ENCODE assay signal across 11 cellular contexts in genomic region chr12:120540445-120540844, GRCh38. TPM values are rescaled to one million over a fixed set of nuclear protein-coding genes. Genes with fewer than 3 reads are reported as not detected.
DNase-seq lines count a peak whose midpoint lies in the region; ATAC-seq and TF ChIP-seq lines count a peak whose summit lies in the region.
"Had no signal": no experiment of that assay in that cellular context is flagged by ENCODE, and none has a peak within 500 bp of the region (broad histone marks: within the 10 kb centered on the region; RNA-seq: fewer than 3 reads in every experiment).

No MANE protein-coding gene starts in this region.

- peak overlapping the region; percentile 90 to 96 for H3K27ac ChIP-seq in tibial artery

- H3K36me3 ChIP-seq in tibial artery: peaks cover 0 to 8% (median 0%) of the 10 kb centered on the region in 3 donors

- peaks cover 36% of the 10 kb centered on the region for H3K36me3 Mint-ChIP-seq in activated CD8-positive, alpha-beta memory T cell treated with anti-CD3 and anti-CD28 coated beads, Interleukin-2, amount 10 ng/mL, durations not matched to agents 7 days and 5 days
- peaks cover 40% of the 10 kb centered on the region for H3K36me3 Mint-ChIP-seq in activated naive CD8-positive, alpha-beta T cell treated with anti-CD3 and anti-CD28 coated beads, Interleukin-2, amount 50 U/mL, for 24 hours (ENCODE audit: low read depth)

- peaks cover 53% of the 10 kb centered on the region for H3K4me1 Mint-ChIP-seq in activated CD8-positive, alpha-beta memory T cell treated with anti-CD3 and anti-CD28 coated beads, Interleukin-2, amount 10 ng/mL, durations not matched to agents 7 days and 5 days
- H3K4me1 Mint-ChIP-seq in activated naive CD8-positive, alpha-beta T cell treated with anti-CD3 and anti-CD28 coated beads, Interleukin-2, amount 50 U/mL, for 24 hours: peaks cover 65% of the 10 kb centered on the region

- CTCF ChIA-PET in activated CD8-positive, alpha-beta memory T cell treated with anti-CD3 and anti-CD28 coated beads, Interleukin-2, amount 10 ng/mL, durations not matched to agents 7 days and 5 days (lab: Charles Lee): no interaction called here

- no peak overlapping the region for H3K4me3 ChIP-seq in tibial artery

- DNase-seq in activated CD8-positive, alpha-beta memory T cell treated with anti-CD3 and anti-CD28 coated beads, Interleukin-2, amount 10 ng/mL, durations not matched to agents 7 days and 5 days: no peak
- no peak for DNase-seq in activated CD8-positive, alpha-beta memory T cell treated with anti-CD3 and anti-CD28 coated beads, Interleukin-2, amount 50 U/mL, for 48 hours
- no peak for DNase-seq in activated naive CD8-positive, alpha-beta T cell treated with anti-CD3 and anti-CD28 coated beads, Interleukin-2, amount 50 U/mL, for 24 hours
- peak; percentile 86 for DNase-seq in iris pigment epithelial cell (ENCODE audit: low read depth)
- no peak for DNase-seq in tibial artery
- no peak for DNase-seq in stimulated activated CD8-positive, alpha-beta memory T cell treated with anti-CD3 and anti-CD28 coated beads, Interleukin-4, amount 100 ng/mL, for 48 hours
- DNase-seq: activated T-cell treated with anti-CD3 and anti-CD28 coated beads, Interleukin-2, amount 50 U/mL, for 48 hours; NCI-H1436 treated with DMSO at 0.1 percent for 48 hours; SK-N-SH had no signal

- no peak overlapping the region for H3K4me3 Mint-ChIP-seq in activated CD8-positive, alpha-beta memory T cell treated with anti-CD3 and anti-CD28 coated beads, Interleukin-2, amount 10 ng/mL, durations not matched to agents 7 days and 5 days
- H3K4me3 Mint-ChIP-seq in activated naive CD8-positive, alpha-beta T cell treated with anti-CD3 and anti-CD28 coated beads, Interleukin-2, amount 50 U/mL, for 24 hours: no peak overlapping the region

- no peaks in the 10 kb centered on the region for H3K9me3 ChIP-seq in tibial artery
- H3K9me3 ChIP-seq: SK-N-SH had no signal

- ATAC-seq in activated CD8-positive, alpha-beta memory T cell treated with anti-CD3 and anti-CD28 coated beads, Interleukin-2, amount 10 ng/mL, durations not matched to agents 7 days and 5 days: peak; percentile 25
- ATAC-seq in activated naive CD8-positive, alpha-beta T cell treated with anti-CD3 and anti-CD28 coated beads, Interleukin-2, amount 50 U/mL, for 24 hours: no peak
- ATAC-seq in GM18867 (IDR thresholded peaks at IDR 0.05; ENCODE audit: unreplicated experiment) (no peak), HG03460 (IDR thresholded peaks at IDR 0.05; ENCODE audit: unreplicated experiment) (no peak)

- peaks cover 9 to 95% (median 77%) of the 10 kb centered on the region in 4 donors for H3K4me1 ChIP-seq in tibial artery

- no peak for TF ChIP-seq CTCF in tibial artery (IDR thresholded peaks at IDR 0.05)

- H3K27me3 ChIP-seq in tibial artery: no peaks in the 10 kb centered on the region

- H3K27ac Mint-ChIP-seq in activated CD8-positive, alpha-beta memory T cell treated with anti-CD3 and anti-CD28 coated beads, Interleukin-2, amount 10 ng/mL, durations not matched to agents 7 days and 5 days: peak overlapping the region; percentile 52
- H3K27ac Mint-ChIP-seq in activated naive CD8-positive, alpha-beta T cell treated with anti-CD3 and anti-CD28 coated beads, Interleukin-2, amount 50 U/mL, for 24 hours: peak overlapping the region; percentile 12

- H3K9me3 Mint-ChIP-seq in activated CD8-positive, alpha-beta memory T cell treated with anti-CD3 and anti-CD28 coated beads, Interleukin-2, amount 10 ng/mL, durations not matched to agents 7 days and 5 days (ENCODE audit: low read depth): no peaks in the 10 kb centered on the region
- H3K9me3 Mint-ChIP-seq in activated naive CD8-positive, alpha-beta T cell treated with anti-CD3 and anti-CD28 coated beads, Interleukin-2, amount 50 U/mL, for 24 hours: no peaks in the 10 kb centered on the region

- H3K27me3 Mint-ChIP-seq in activated CD8-positive, alpha-beta memory T cell treated with anti-CD3 and anti-CD28 coated beads, Interleukin-2, amount 10 ng/mL, durations not matched to agents 7 days and 5 days: no peaks in the 10 kb centered on the region
- no peaks in the 10 kb centered on the region for H3K27me3 Mint-ChIP-seq in activated naive CD8-positive, alpha-beta T cell treated with anti-CD3 and anti-CD28 coated beads, Interleukin-2, amount 50 U/mL, for 24 hours

- intact Hi-C loops in tibial artery (cut with DNase I; ENCODE audit: low total_unique reads): no loop called here

RNA-seq across cellular contexts. Expression of gene RNF10, which starts 6.3 kb away (rescaled TPM):
- 100 to 1,000 TPM; 209 to 217 TPM for total RNA-seq in activated CD8-positive, alpha-beta memory T cell treated with anti-CD3 and anti-CD28 coated beads, Interleukin-2, amount 10 ng/mL, durations not matched to agents 7 days and 5 days

RNA-seq across cellular contexts. Expression of gene COQ5, which starts 11.5 kb away (rescaled TPM):
- total RNA-seq in activated CD8-positive, alpha-beta memory T cell treated with anti-CD3 and anti-CD28 coated beads, Interleukin-2, amount 10 ng/mL, durations not matched to agents 7 days and 5 days: 10 to 100 TPM; 26.4 to 34.0 TPM

RNA-seq across cellular contexts. Expression of gene POP5, which starts 40.8 kb away (rescaled TPM):
- 10 to 100 TPM; 63.1 to 65.1 TPM for total RNA-seq in activated CD8-positive, alpha-beta memory T cell treated with anti-CD3 and anti-CD28 coated beads, Interleukin-2, amount 10 ng/mL, durations not matched to agents 7 days and 5 days

RNA-seq across cellular contexts. Expression of gene DYNLL1, which starts 44.5 kb away (rescaled TPM):
- 100 to 1,000 TPM; 190 to 264 TPM for total RNA-seq in activated CD8-positive, alpha-beta memory T cell treated with anti-CD3 and anti-CD28 coated beads, Interleukin-2, amount 10 ng/mL, durations not matched to agents 7 days and 5 days
